In the genomic region with DNA sequence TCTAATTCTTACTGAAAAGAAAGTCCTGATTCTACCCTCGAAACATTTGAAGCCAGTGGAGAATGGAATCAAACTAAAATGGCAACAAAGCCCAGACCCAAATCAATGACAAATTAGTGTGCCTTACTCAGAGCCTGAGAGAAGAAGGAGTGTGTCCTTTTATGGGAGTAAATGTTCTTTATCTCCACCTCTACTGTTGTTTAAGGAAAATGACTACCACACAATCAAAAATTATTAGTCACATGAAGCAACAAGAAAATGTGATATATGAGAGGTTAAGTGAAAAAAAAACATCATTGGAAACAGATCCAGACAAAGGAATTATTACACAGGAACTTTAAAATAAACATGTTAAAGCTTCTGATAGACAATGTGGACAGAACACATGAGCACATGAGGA, we compare ENCODE assay signal across 38 cellular contexts. TPM values are rescaled to one million over a fixed set of nuclear protein-coding genes. Genes with fewer than 3 reads are reported as not detected.
"Had no signal": no experiment of that assay in that cellular context is flagged by ENCODE, and none has a peak within 500 bp of the region (broad histone marks: within the 10 kb centered on the region; RNA-seq: fewer than 3 reads in every experiment).

No MANE protein-coding gene starts in this region.

- H3K27me3 ChIP-seq: adrenal gland, body of pancreas, brain microvascular endothelial cell, breast epithelium had no signal

- H3K4me3 ChIP-seq: adrenal gland, body of pancreas, breast epithelium, cardiac muscle cell had no signal

- ATAC-seq: activated naive CD4-positive, alpha-beta T cell treated with anti-CD3 and anti-CD28 coated beads, Interleukin-2, amount 50 U/mL, for 72 hours; activated naive CD8-positive, alpha-beta T cell treated with anti-CD3 and anti-CD28 coated beads, Interleukin-2, amount 50 U/mL, for 24 hours; activated T-cell treated with anti-CD3 and anti-CD28 coated beads, Interleukin-2, amount 50 U/mL, for 4 hours; activated T-cell treated with anti-CD3 and anti-CD28 coated beads, Interleukin-2, amount 50 U/mL, for 72 hours; activated T-helper 17 cell treated with anti-CD3 and anti-CD28 coated beads, Interleukin-2, amount 50 U/mL, for 72 hours; body of pancreas had no signal

- H3K9me3 ChIP-seq: adrenal gland had no signal

- H3K36me3 ChIP-seq: adrenal gland, brain microvascular endothelial cell, breast epithelium, cardiac muscle cell had no signal

- H3K4me1 ChIP-seq: adrenal gland, body of pancreas, breast epithelium had no signal

- DNase-seq: activated effector memory CD4-positive, alpha-beta T cell treated with anti-CD3 and anti-CD28 coated beads, Interleukin-2, amount 50 U/mL, for 16 hours; activated effector memory CD4-positive, alpha-beta T cell treated with Interleukin-2 at 50 U/mL for 16 hours; activated gamma-delta T cell; activated gamma-delta T cell treated with Interleukin-2 at 50 U/mL for 16 hours; activated naive CD4-positive, alpha-beta T cell; activated naive CD4-positive, alpha-beta T cell treated with anti-CD3 and anti-CD28 coated beads for 36 hours; activated naive CD4-positive, alpha-beta T cell treated with anti-CD3 and anti-CD28 coated beads, Interleukin-2, amount 10 ng/mL, durations not matched to agents 7 days and 5 days; activated naive CD4-positive, alpha-beta T cell treated with anti-CD3 and anti-CD28 coated beads, Interleukin-2, amount 50 U/mL, for 16 hours; activated naive CD4-positive, alpha-beta T cell treated with Interleukin-2 at 50 U/mL for 16 hours; activated naive CD8-positive, alpha-beta T cell treated with anti-CD3 and anti-CD28 coated beads for 36 hours; activated naive CD8-positive, alpha-beta T cell treated with anti-CD3 and anti-CD28 coated beads, Interleukin-2, amount 10 ng/mL, durations not matched to agents 7 days and 5 days; activated naive CD8-positive, alpha-beta T cell treated with anti-CD3 and anti-CD28 coated beads, Interleukin-2, amount 50 U/mL, for 24 hours; activated T-cell treated with anti-CD3 and anti-CD28 coated beads, Interleukin-2, amount 50 U/mL, for 1 hour; activated T-cell treated with anti-CD3 and anti-CD28 coated beads, Interleukin-2, amount 50 U/mL, for 24 hours; activated T-cell treated with anti-CD3 and anti-CD28 coated beads, Interleukin-2, amount 50 U/mL, for 4 hours; activated T-cell treated with anti-CD3 and anti-CD28 coated beads, Interleukin-2, amount 50 U/mL, for 48 hours; activated T-cell treated with anti-CD3 and anti-CD28 coated beads, Interleukin-2, amount 50 U/mL, for 72 hours; adrenal gland; amniotic stem cell; amygdala; anterior cingulate cortex; aorta; body of pancreas; brain microvascular endothelial cell; caudate nucleus; central memory CD4-positive, alpha-beta T cell; cerebellar nuclear complex had no signal

- FAIRE-seq: astrocyte had no signal

- H3K27ac ChIP-seq: adrenal gland, body of pancreas, brain microvascular endothelial cell, breast epithelium, cardiac muscle cell had no signal

RNA-seq across cellular contexts. Expression of a gene that starts 49.7 kb away (rescaled TPM):
- total RNA-seq: activated naive CD4-positive, alpha-beta T cell treated with anti-CD3 and anti-CD28 coated beads for 36 hours; activated naive CD4-positive, alpha-beta T cell treated with anti-CD3 and anti-CD28 coated beads, Interleukin-2, amount 50 U/mL, for 72 hours; activated naive CD8-positive, alpha-beta T cell treated with anti-CD3 and anti-CD28 coated beads for 36 hours; activated naive CD8-positive, alpha-beta T cell treated with anti-CD3 and anti-CD28 coated beads, Interleukin-2, amount 10 ng/mL, durations not matched to agents 7 days and 5 days; activated T-cell treated with anti-CD3 and anti-CD28 coated beads, Interleukin-2, amount 50 U/mL, for 4 hours; activated T-cell treated with anti-CD3 and anti-CD28 coated beads, Interleukin-2, amount 50 U/mL, for 72 hours; activated T-helper 1 cell treated with anti-CD3 and anti-CD28 coated beads, Interleukin-12 subunit alpha, Interleukin-12 subunit beta, Interleukin-2, Interleukin-4 antibody, amounts not matched to agents 30 ng/mL and 10 ng/mL and 1 ng/mL, durations not matched to agents 14 hours and 24 hours and 36 hours; activated T-helper 17 cell treated with anti-CD3 and anti-CD28 coated beads, Interleukin-2, amount 50 U/mL, for 72 hours; activated T-helper 2 cell treated with anti-CD3 and anti-CD28 coated beads, Interferon-gamma antibody, Interleukin-2, Interleukin-4, amounts not matched to agents 10 μg/mL and 5 μg/mL and 100 μg/mL, durations not matched to agents 14 hours and 24 hours and 36 hours; adrenal gland; aorta; astrocyte; body of pancreas; breast epithelium; bronchial epithelial cell; cardiac muscle cell; cerebellum; chondrocyte had no signal
- polyA plus RNA-seq: adipose tissue, adrenal gland, aorta, cardiac muscle cell had no signal
